8 cellular contexts compared by ENCODE assay signal in the genomic region with DNA sequence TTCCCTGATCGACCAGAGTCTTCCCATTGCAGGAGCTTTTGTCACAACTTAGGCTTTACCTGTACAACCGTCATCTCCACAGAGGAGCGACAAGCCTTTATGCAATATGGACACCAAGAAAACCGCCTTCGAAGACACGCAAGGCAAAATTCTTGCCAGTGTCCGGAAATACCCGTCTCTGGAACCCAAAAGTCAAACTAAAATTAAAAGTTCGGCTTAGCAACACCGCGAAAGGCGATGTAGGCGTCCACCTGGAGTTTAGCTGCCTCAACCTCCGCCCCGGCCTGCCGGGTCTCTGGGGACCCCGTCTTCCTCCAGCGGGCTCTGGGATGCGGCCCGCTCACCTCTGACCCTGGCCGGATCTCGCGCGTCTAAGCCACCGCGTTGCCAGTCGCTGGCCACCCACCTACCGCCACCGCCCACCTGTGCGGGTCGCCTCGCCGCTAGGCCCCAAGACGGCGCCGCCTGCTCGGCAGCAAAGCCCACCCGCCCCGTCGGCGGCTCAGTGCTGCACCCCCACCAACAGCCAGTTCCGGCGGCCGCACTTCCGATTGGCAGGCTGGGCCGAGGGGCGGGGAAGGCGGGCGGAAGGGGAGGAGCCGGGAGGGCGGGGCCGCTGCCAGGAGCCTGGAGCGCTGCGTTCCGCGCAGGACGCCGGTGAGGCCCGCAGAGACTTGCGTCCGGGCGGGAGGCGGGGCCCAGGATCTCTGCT. TPM values are rescaled to one million over a fixed set of nuclear protein-coding genes. Genes with fewer than 3 reads are reported as not detected.
A peak's percentile ranks its signal among the peaks of the same experiment; 100 is the strongest.
DNase-seq lines count a peak whose midpoint lies in the region; ATAC-seq and TF ChIP-seq lines count a peak whose summit lies in the region.

A gene (minus strand): TSS at position 553 of the 712 bp plus-strand sequence. CDS start 8,198 bp downstream, outside the sequence.

- TF ChIP-seq POLR2A in Peyer's patch (IDR thresholded peaks at IDR 0.05): peak; percentile 59 to 88

- DNase-seq in DMS79 treated with DMSO at 0.1 percent for 48 hours (lab: John Stamatoyannopoulos, UW) (peak; percentile 83), KG1 (lab: John Stamatoyannopoulos, UW) (peak; percentile 66), Peyer's patch (peak; percentile 91 to 97 (median 97))
- DNase-seq in activated T-cell treated with anti-CD3 and anti-CD28 coated beads, Interleukin-2, amount 50 U/mL, for 48 hours: peak; percentile 94 to 96
- DNase-seq in stimulated activated CD8-positive, alpha-beta memory T cell treated with anti-CD3 and anti-CD28 coated beads, Interleukin-7, amount 100 ng/mL, for 24 hours (ENCODE audit: low read depth): peak; percentile 92

- H3K4me3 ChIP-seq in Peyer's patch (peak within 1 kb of the TSS; percentile 54 to 99 (median 88)), muscle layer of duodenum (ENCODE audit: low read depth in 1 of 2, low read length in 2 of 2) (peak within 1 kb of the TSS; percentile 89 to 92)

- H3K9me3 ChIP-seq in Peyer's patch (no peaks in the 10 kb centered on the region), muscle layer of duodenum (ENCODE audit: control insufficient read depth in 1 of 2, low read length in 2 of 2) (no peaks in the 10 kb centered on the region)

- ATAC-seq in GM21737 (IDR thresholded peaks at IDR 0.05; ENCODE audit: unreplicated experiment) (peak; percentile 99), esophagus mucosa (peak; percentile 99)

- H3K4me1 ChIP-seq in Peyer's patch (peaks cover 0 to 10% (median 0%) of the 10 kb centered on the region in 4 donors), muscle layer of duodenum (ENCODE audit: control insufficient read depth in 1 of 2, insufficient read depth in 2 of 2, low read length in 2 of 2) (peaks cover 0 to 15% of the 10 kb centered on the region in 2 donors)

- H3K36me3 ChIP-seq in Peyer's patch: peaks cover 0 to 5% (median 0%) of the 10 kb centered on the region in 3 donors
- H3K36me3 ChIP-seq in muscle layer of duodenum (ENCODE audit: control insufficient read depth in 1 of 2, insufficient read depth in 2 of 2, low read length in 2 of 2): no peaks in the 10 kb centered on the region

- no peak for TF ChIP-seq CTCF in Peyer's patch (IDR thresholded peaks at IDR 0.05)

- no peaks in the 10 kb centered on the region for H3K27me3 ChIP-seq in Peyer's patch
- H3K27me3 ChIP-seq in muscle layer of duodenum (ENCODE audit: low read depth, low read length): no peaks in the 10 kb centered on the region

- peak within 1 kb of the TSS; percentile 75 to 98 (median 92) for H3K27ac ChIP-seq in Peyer's patch
- peak within 1 kb of the TSS; percentile 90 for H3K27ac ChIP-seq in muscle layer of duodenum (ENCODE audit: low read length)

RNA-seq across cellular contexts. Expression of the gene that starts here (rescaled TPM):
- total RNA-seq in Peyer's patch: 10 to 100 TPM; 46.1 to 81.7 (median 61.7) TPM
- 27.1 TPM for total RNA-seq in esophagus mucosa

Comparison
In these comparisons a context has a peak if more than half of its experiments do, and no peak if none do; other contexts are left out.
1. Peak in every context shown above with its lines: DNase-seq, ATAC-seq, H3K4me3 ChIP-seq and H3K27ac ChIP-seq.